ENCODE assay signal across 12 cellular contexts in genomic region chr1:14939527-14940284, GRCh38.
DNase-seq lines count a peak whose midpoint lies in the region; ATAC-seq and TF ChIP-seq lines count a peak whose summit lies in the region.
"Had no signal": no experiment of that assay in that cellular context is flagged by ENCODE, and none has a peak within 500 bp of the region (broad histone marks: within the 10 kb centered on the region; RNA-seq: fewer than 3 reads in every experiment).

No MANE protein-coding gene starts in this region.

- H3K36me3 Mint-ChIP-seq in CD4-positive, alpha-beta T cell (ENCODE audit: low read depth): no peaks in the 10 kb centered on the region
- H3K36me3 Mint-ChIP-seq: immature natural killer cell had no signal

- H3K27ac ChIP-seq in CD4-positive, alpha-beta T cell (ENCODE audit: low read depth, low read length): no peak overlapping the region

- CTCF ChIA-PET in CD4-positive, alpha-beta T cell (lab: Charles Lee): no interaction called here

- no peak overlapping the region for H3K4me2 ChIP-seq in skeletal muscle satellite cell (ENCODE audit: low read length)

- H3K9me3 ChIP-seq in skeletal muscle satellite cell (replicated peaks; ENCODE audit: low read length): no peaks in the 10 kb centered on the region
- H3K9me3 ChIP-seq in CD4-positive, alpha-beta T cell (ENCODE audit: control insufficient read depth, low read length): no peaks in the 10 kb centered on the region

- no peak for TF ChIP-seq CTCF in CD4-positive, alpha-beta T cell (IDR thresholded peaks at IDR 0.05)

- no peak overlapping the region for H3K4me3 Mint-ChIP-seq in CD4-positive, alpha-beta T cell
- H3K4me3 Mint-ChIP-seq: immature natural killer cell had no signal

- H3K4me1 ChIP-seq in skeletal muscle satellite cell (ENCODE audit: control insufficient read depth, insufficient read depth, low read length): peaks cover 51% of the 10 kb centered on the region

- H3K4me3 ChIP-seq in skeletal muscle satellite cell (ENCODE audit: low read length): no peak overlapping the region

- H3K27me3 Mint-ChIP-seq in CD4-positive, alpha-beta T cell: no peaks in the 10 kb centered on the region

- H3K4me1 Mint-ChIP-seq in CD4-positive, alpha-beta T cell (ENCODE audit: low read depth): no peaks in the 10 kb centered on the region
- H3K4me1 Mint-ChIP-seq: immature natural killer cell had no signal

- H3K27ac Mint-ChIP-seq in CD4-positive, alpha-beta T cell: no peak overlapping the region
- H3K27ac Mint-ChIP-seq: immature natural killer cell had no signal

- DNase-seq in HCEC 1CT: peak; percentile 84
- peak; percentile 47 for DNase-seq in SW480 (ENCODE audit: low spot score)
- peak; percentile 29 for DNase-seq in fibroblast of the conjunctiva (ENCODE audit: low read depth)
- no peak for DNase-seq in activated CD8-positive, alpha-beta memory T cell treated with anti-CD3 and anti-CD28 coated beads, Interleukin-2, amount 50 U/mL, for 4 hours
- DNase-seq in CD4-positive, alpha-beta T cell: no peak
- DNase-seq: immature natural killer cell, KBM-7, NCI-H82, T-helper 9 cell had no signal

- H3K36me3 ChIP-seq in skeletal muscle satellite cell (ENCODE audit: insufficient read depth, low read length): no peaks in the 10 kb centered on the region

- no peaks in the 10 kb centered on the region for H3K9me3 Mint-ChIP-seq in CD4-positive, alpha-beta T cell
- H3K9me3 Mint-ChIP-seq: immature natural killer cell had no signal

- POLR2A ChIA-PET in CD4-positive, alpha-beta T cell (lab: Charles Lee): no interaction called here

- H3K9ac ChIP-seq in skeletal muscle satellite cell (ENCODE audit: low read depth, low read length): peak overlapping the region; percentile 10

- no peaks in the 10 kb centered on the region for H3K27me3 ChIP-seq in skeletal muscle satellite cell (ENCODE audit: control insufficient read depth, insufficient read depth, low read length)
- no peaks in the 10 kb centered on the region for H3K27me3 ChIP-seq in CD4-positive, alpha-beta T cell (ENCODE audit: control insufficient read depth, insufficient read depth, low read length)

- ATAC-seq in GM21515 (IDR thresholded peaks at IDR 0.05; ENCODE audit: unreplicated experiment): no peak
- ATAC-seq in GM19467 (IDR thresholded peaks at IDR 0.05; ENCODE audit: unreplicated experiment): no peak
- no peak for ATAC-seq in CD4-positive, alpha-beta T cell (ENCODE audit: poor library complexity)

- intact Hi-C loops in CD4-positive, alpha-beta T cell (cut with DNase I, micrococcal nuclease): no loop called here

Comparison
In these comparisons a context has a peak if more than half of its experiments do, and no peak if none do; other contexts are left out.
1. DNase-seq: peak in HCEC 1CT (single experiment), SW480 (single experiment) and fibroblast of the conjunctiva (single experiment); none in activated CD8-positive, alpha-beta memory T cell treated with anti-CD3 and anti-CD28 coated beads, Interleukin-2, amount 50 U/mL, for 4 hours (single experiment) and CD4-positive, alpha-beta T cell (0 of 10).